Comparison of ENCODE assay signal across 8 cellular contexts in the genomic region with DNA sequence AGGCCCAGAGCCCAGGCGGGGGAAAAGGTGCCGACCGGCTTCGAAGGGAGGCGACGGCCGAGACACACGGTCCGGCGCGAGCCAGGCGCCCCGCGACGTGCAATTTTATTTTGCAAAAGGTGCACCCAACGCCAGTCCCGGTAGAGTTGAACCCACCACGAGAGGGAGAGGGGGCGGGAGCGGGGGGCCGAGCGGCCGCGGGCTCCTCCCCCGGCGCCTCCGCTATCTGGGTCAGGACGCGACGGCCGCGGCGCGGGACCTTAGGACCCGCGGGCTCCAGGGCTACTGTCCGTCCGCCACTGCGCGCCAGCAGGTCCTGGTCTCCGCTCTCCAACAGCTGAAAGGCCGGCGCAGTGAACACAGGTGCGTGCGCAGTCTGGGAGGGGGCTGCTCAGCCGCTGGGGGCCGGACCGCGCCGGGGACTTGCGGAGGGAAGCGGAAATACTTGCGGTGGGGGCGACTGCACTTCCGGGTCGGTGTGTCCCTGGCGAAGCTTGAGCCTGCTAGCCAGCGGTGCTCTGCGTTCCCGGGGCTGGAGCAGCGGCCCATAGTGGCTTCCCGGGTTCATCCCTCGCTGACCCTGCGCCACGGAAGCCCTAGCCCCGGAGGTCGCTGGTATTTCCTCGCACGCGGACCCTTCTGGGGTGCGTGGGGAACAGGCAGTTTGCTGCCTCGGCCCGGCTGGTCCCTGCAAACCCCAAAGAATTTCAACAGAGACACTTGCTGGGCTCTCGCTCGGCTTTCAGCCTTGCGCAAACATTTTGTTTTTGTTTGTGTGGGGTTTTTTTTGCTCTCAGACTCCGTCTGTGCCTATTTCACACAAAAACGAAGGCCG. TPM values are rescaled to one million over a fixed set of nuclear protein-coding genes. Genes with fewer than 3 reads are reported as not detected.
DNase-seq lines count a peak whose midpoint lies in the region; ATAC-seq and TF ChIP-seq lines count a peak whose summit lies in the region.

A gene with protein sequence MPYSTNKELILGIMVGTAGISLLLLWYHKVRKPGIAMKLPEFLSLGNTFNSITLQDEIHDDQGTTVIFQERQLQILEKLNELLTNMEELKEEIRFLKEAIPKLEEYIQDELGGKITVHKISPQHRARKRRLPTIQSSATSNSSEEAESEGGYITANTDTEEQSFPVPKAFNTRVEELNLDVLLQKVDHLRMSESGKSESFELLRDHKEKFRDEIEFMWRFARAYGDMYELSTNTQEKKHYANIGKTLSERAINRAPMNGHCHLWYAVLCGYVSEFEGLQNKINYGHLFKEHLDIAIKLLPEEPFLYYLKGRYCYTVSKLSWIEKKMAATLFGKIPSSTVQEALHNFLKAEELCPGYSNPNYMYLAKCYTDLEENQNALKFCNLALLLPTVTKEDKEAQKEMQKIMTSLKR (plus strand): TSS at position 225 of the 835 bp plus-strand sequence. CDS start 3,991 bp downstream, outside the sequence.

- H3K4me3 ChIP-seq in DND-41 (ENCODE audit: low read depth in 1 of 2, low read length in 2 of 2) (peak within 1 kb of the TSS; percentile 34 to 61; a peak in 3 of 4 replicates), fibroblast of villous mesenchyme (ENCODE audit: low read depth, low read length) (peak within 1 kb of the TSS; percentile 79), neural cell (ENCODE audit: low read length) (peak within 1 kb of the TSS; percentile 82), stomach (peak within 1 kb of the TSS; percentile 73 to 84 (median 78))

- H3K4me1 ChIP-seq in DND-41 (ENCODE audit: insufficient read depth, low read length) = peaks cover 9% of the 10 kb centered on the region; the same call in 1 of the 2 replicates
- peaks cover 0 to 29% (median 16%) of the 10 kb centered on the region in 4 donors for H3K4me1 ChIP-seq in stomach

- peak within 1 kb of the TSS; percentile 60 for H3K9ac ChIP-seq in DND-41 (ENCODE audit: low read depth, low read length)
- H3K9ac ChIP-seq in neural cell (ENCODE audit: low read length) = peak within 1 kb of the TSS; percentile 84

- H3K9me2 ChIP-seq in neural cell (ENCODE audit: insufficient read depth, low read length) = no peaks in the 10 kb centered on the region

- no peaks in the 10 kb centered on the region for H3K79me2 ChIP-seq in DND-41 (ENCODE audit: insufficient read depth, low read length)
- no peaks in the 10 kb centered on the region for H3K79me2 ChIP-seq in neural cell (replicated peaks; ENCODE audit: insufficient read depth, low read length)

- DNase-seq in DND-41 (peak; percentile 79), Kasumi-1 (lab: John Stamatoyannopoulos, UW) (peak; percentile 73 to 77), fibroblast of villous mesenchyme (ENCODE audit: low read depth) (peak; percentile 92), stomach (peak; percentile 89)
- peak; percentile 88 for DNase-seq in activated effector memory CD4-positive, alpha-beta T cell treated with anti-CD3 and anti-CD28 coated beads, Interleukin-2, amount 50 U/mL, for 16 hours

- intact Hi-C loops in stomach (cut with DNase I; ENCODE audit: low total_unique reads) = no loop called here

- no peaks in the 10 kb centered on the region for H3K9me3 ChIP-seq in DND-41 (ENCODE audit: insufficient read depth, low read length, severe bottlenecking)
- H3K9me3 ChIP-seq in neural cell (ENCODE audit: low read length) = no peaks in the 10 kb centered on the region
- no peaks in the 10 kb centered on the region for H3K9me3 ChIP-seq in stomach

- H3F3A ChIP-seq in neural cell (ENCODE audit: insufficient read depth, low read length, poor library complexity, severe bottlenecking) = no peaks in the 10 kb centered on the region

- H3K27ac ChIP-seq in DND-41 (ENCODE audit: low read length) = peak within 1 kb of the TSS; percentile 58
- H3K27ac ChIP-seq in neural cell (ENCODE audit: low read length) = peak within 1 kb of the TSS; percentile 76
- peak within 1 kb of the TSS; percentile 84 to 93 (median 92) for H3K27ac ChIP-seq in stomach

- peak within 1 kb of the TSS; percentile 71 for H3K4me2 ChIP-seq in DND-41 (ENCODE audit: insufficient read depth, low read length)
- peak within 1 kb of the TSS; percentile 52 for H3K4me2 ChIP-seq in neural cell (ENCODE audit: low read length)

- TF ChIP-seq EP300 in neural cell (conservative IDR thresholded peaks at IDR 0.05; ENCODE audit: poor library complexity, severe bottlenecking) (no peak), stomach (IDR thresholded peaks at IDR 0.05) (no peak)

- H3K36me3 ChIP-seq in DND-41 (ENCODE audit: insufficient read depth, low read length) (no peaks in the 10 kb centered on the region), neural cell (ENCODE audit: insufficient read depth, low read length) (no peaks in the 10 kb centered on the region), stomach (peaks cover 0 to 6% (median under 1%) of the 10 kb centered on the region in 4 donors)

- TF ChIP-seq RAD21 in neural cell (conservative IDR thresholded peaks at IDR 0.05) = no peak

- H3K27me3 ChIP-seq in DND-41 (ENCODE audit: insufficient read depth, low read length, poor library complexity) = peaks cover 21% of the 10 kb centered on the region
- no peaks in the 10 kb centered on the region for H3K27me3 ChIP-seq in neural cell (ENCODE audit: insufficient read depth, low read depth, low read length)
- no peaks in the 10 kb centered on the region for H3K27me3 ChIP-seq in stomach

- peak within 1 kb of the TSS; percentile 77 for H2AFZ ChIP-seq in DND-41 (ENCODE audit: low read depth, low read length)
- H2AFZ ChIP-seq in neural cell (ENCODE audit: low read depth, low read length) = peak within 1 kb of the TSS; percentile 96

- no peak for TF ChIP-seq CTCF in DND-41 (IDR thresholded peaks at IDR 0.05; ENCODE audit: borderline replicate concordance, extremely low read depth, low read length, poor library complexity, severe bottlenecking)
- TF ChIP-seq CTCF in fibroblast of villous mesenchyme (IDR thresholded peaks at IDR 0.05; ENCODE audit: insufficient read depth, low read depth, low read length) = peak; percentile 3
- TF ChIP-seq CTCF in neural cell (IDR thresholded peaks at IDR 0.05; ENCODE audit: poor library complexity, severe bottlenecking) = no peak
- TF ChIP-seq CTCF in stomach (IDR thresholded peaks at IDR 0.05) = peak in 2 of 7 experiments; percentile 2 to 21

- ATAC-seq in DND-41 (ENCODE audit: insufficient read depth, low read depth) = peak; percentile 88
- ATAC-seq in GM21786 (IDR thresholded peaks at IDR 0.05; ENCODE audit: unreplicated experiment) = peak; percentile 89

- TF ChIP-seq POLR2A in Raji (IDR thresholded peaks at IDR 0.05; ENCODE audit: insufficient read depth, low read depth, low read length) = peak; percentile 75
- peak in 2 of 4 donors; percentile 46 to 47 for TF ChIP-seq POLR2A in stomach (IDR thresholded peaks at IDR 0.05)

- WGBS in stomach, 5 donors = 0 to 1% (median 1%) methylated on average over 53 to 79 of the region's 79 CpGs

- no peaks in the 10 kb centered on the region for H4K20me1 ChIP-seq in DND-41 (ENCODE audit: insufficient read depth, low read length)
- H4K20me1 ChIP-seq in neural cell (ENCODE audit: insufficient read depth) = no peaks in the 10 kb centered on the region

TF ChIP-seq in neural cell, 6 proteins besides CTCF, POLR2A, EP300 and RAD21:
- TF ChIP-seq, protein P1, sequence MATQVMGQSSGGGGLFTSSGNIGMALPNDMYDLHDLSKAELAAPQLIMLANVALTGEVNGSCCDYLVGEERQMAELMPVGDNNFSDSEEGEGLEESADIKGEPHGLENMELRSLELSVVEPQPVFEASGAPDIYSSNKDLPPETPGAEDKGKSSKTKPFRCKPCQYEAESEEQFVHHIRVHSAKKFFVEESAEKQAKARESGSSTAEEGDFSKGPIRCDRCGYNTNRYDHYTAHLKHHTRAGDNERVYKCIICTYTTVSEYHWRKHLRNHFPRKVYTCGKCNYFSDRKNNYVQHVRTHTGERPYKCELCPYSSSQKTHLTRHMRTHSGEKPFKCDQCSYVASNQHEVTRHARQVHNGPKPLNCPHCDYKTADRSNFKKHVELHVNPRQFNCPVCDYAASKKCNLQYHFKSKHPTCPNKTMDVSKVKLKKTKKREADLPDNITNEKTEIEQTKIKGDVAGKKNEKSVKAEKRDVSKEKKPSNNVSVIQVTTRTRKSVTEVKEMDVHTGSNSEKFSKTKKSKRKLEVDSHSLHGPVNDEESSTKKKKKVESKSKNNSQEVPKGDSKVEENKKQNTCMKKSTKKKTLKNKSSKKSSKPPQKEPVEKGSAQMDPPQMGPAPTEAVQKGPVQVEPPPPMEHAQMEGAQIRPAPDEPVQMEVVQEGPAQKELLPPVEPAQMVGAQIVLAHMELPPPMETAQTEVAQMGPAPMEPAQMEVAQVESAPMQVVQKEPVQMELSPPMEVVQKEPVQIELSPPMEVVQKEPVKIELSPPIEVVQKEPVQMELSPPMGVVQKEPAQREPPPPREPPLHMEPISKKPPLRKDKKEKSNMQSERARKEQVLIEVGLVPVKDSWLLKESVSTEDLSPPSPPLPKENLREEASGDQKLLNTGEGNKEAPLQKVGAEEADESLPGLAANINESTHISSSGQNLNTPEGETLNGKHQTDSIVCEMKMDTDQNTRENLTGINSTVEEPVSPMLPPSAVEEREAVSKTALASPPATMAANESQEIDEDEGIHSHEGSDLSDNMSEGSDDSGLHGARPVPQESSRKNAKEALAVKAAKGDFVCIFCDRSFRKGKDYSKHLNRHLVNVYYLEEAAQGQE (IDR thresholded peaks at IDR 0.05; ENCODE audit: borderline replicate concordance) = peak; percentile 62
- TF ChIP-seq SMC3 (conservative IDR thresholded peaks at IDR 0.05; ENCODE audit: poor library complexity) (peak; percentile 41), EZH2 (IDR thresholded peaks at IDR 0.05; ENCODE audit: borderline replicate concordance, insufficient read depth, low read length, poor library complexity, severe bottlenecking) (no peak), TAF1 (IDR thresholded peaks at IDR 0.05; ENCODE audit: low read depth) (peak; percentile 54), MXI1 (conservative IDR thresholded peaks at IDR 0.05; ENCODE audit: poor library complexity, severe bottlenecking) (peak; percentile 63), POLR2AphosphoS5 (IDR thresholded peaks at IDR 0.05) (peak; percentile 95)

RNA-seq across cellular contexts. Expression of the gene that starts here (rescaled TPM):
- total RNA-seq in fibroblast of villous mesenchyme = 5.8 and 9.5 TPM in 2 replicates
- polyA plus RNA-seq in neural cell = 4.4 and 5.5 TPM in 2 replicates
- polyA minus RNA-seq in neural cell = 11.0 and 13.2 TPM in 2 replicates
- total RNA-seq in stomach = 10 to 100 TPM in 2 of 5 donors, 1 to 10 TPM in 3; 1.8 to 21.9 (median 3.8) TPM
- 1 to 10 TPM; 1.8 to 3.1 (median 1.9) TPM for polyA plus RNA-seq in stomach

Comparison
In these comparisons a context has a peak if more than half of its experiments do, and no peak if none do; other contexts are left out.
1. Peak in every context shown above with its lines: DNase-seq, ATAC-seq, H3K4me3 ChIP-seq and H3K27ac ChIP-seq.